ENCODE assay signal across 32 cellular contexts in the genomic region with DNA sequence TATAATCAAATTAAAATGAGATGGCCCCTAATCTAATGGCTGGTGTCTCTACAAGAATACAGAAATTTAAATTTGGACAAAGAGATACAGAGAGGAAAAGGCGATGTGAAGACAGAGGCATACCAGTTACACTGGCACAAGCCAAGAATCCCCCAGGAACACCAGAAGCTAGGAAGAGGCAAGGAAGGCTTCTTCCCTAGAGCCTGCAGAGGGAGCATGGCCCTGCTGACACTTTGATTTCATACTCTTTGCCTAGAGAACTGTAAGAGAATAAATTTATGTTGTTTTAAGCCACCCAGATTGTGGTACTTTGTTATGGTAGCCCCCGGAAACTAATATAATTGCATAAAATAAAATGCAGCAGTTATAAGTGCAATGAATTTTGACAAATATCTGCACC.
"Had no signal": no experiment of that assay in that cellular context is flagged by ENCODE, and none has a peak within 500 bp of the region (broad histone marks: within the 10 kb centered on the region; RNA-seq: fewer than 3 reads in every experiment).

No MANE protein-coding gene starts in this region.

- H3K4me3 ChIP-seq: body of pancreas, esophagus squamous epithelium, gastroesophageal sphincter had no signal

- H3K4me1 ChIP-seq: body of pancreas, esophagus squamous epithelium, gastroesophageal sphincter had no signal

- H3K36me3 Mint-ChIP-seq: activated CD4-positive, alpha-beta memory T cell treated with anti-CD3 and anti-CD28 coated beads for 36 hours; activated naive CD4-positive, alpha-beta T cell treated with anti-CD3 and anti-CD28 coated beads, Interleukin-2, amount 10 ng/mL, durations not matched to agents 7 days and 5 days; activated naive CD4-positive, alpha-beta T cell treated with anti-CD3 and anti-CD28 coated beads, Interleukin-2, amount 50 U/mL, for 72 hours; activated naive CD8-positive, alpha-beta T cell treated with anti-CD3 and anti-CD28 coated beads, Interleukin-2, amount 10 ng/mL, durations not matched to agents 7 days and 5 days had no signal

- H3K27me3 Mint-ChIP-seq: activated CD4-positive, alpha-beta memory T cell treated with anti-CD3 and anti-CD28 coated beads for 36 hours; activated CD4-positive, alpha-beta T cell treated with anti-CD3 and anti-CD28 coated beads for 36 hours; activated CD4-positive, alpha-beta T cell treated with anti-CD3 and anti-CD28 coated beads, Interleukin-2, amount 10 ng/mL, durations not matched to agents 24 days and 14 days; activated naive CD4-positive, alpha-beta T cell treated with anti-CD3 and anti-CD28 coated beads, Interleukin-2, amount 10 ng/mL, durations not matched to agents 7 days and 5 days; activated naive CD8-positive, alpha-beta T cell treated with anti-CD3 and anti-CD28 coated beads, Interleukin-2, amount 10 ng/mL, durations not matched to agents 7 days and 5 days; activated T-cell treated with anti-CD3 and anti-CD28 coated beads, Interleukin-2, amount 50 U/mL, for 24 hours; effector memory CD8-positive, alpha-beta T cell; T-helper 17 cell had no signal

- H3K27ac ChIP-seq: body of pancreas, epithelial cell of prostate, esophagus squamous epithelium, gastroesophageal sphincter, WERI-Rb-1 had no signal

- H3K4me1 Mint-ChIP-seq: activated CD4-positive, alpha-beta T cell treated with anti-CD3 and anti-CD28 coated beads for 36 hours; activated CD4-positive, alpha-beta T cell treated with anti-CD3 and anti-CD28 coated beads, Interleukin-2, amount 10 ng/mL, durations not matched to agents 24 days and 14 days; activated naive CD4-positive, alpha-beta T cell treated with anti-CD3 and anti-CD28 coated beads, Interleukin-2, amount 10 ng/mL, durations not matched to agents 7 days and 5 days; activated naive CD8-positive, alpha-beta T cell treated with anti-CD3 and anti-CD28 coated beads, Interleukin-2, amount 10 ng/mL, durations not matched to agents 7 days and 5 days; T-helper 17 cell had no signal

- H3K27me3 ChIP-seq: body of pancreas, esophagus squamous epithelium, gastroesophageal sphincter had no signal

- H3K9me3 Mint-ChIP-seq: activated CD4-positive, alpha-beta memory T cell treated with anti-CD3 and anti-CD28 coated beads for 36 hours; activated CD4-positive, alpha-beta T cell treated with anti-CD3 and anti-CD28 coated beads, Interleukin-2, amount 10 ng/mL, durations not matched to agents 24 days and 14 days; activated T-cell treated with anti-CD3 and anti-CD28 coated beads, Interleukin-2, amount 50 U/mL, for 24 hours had no signal

- H3K4me3 Mint-ChIP-seq: activated CD4-positive, alpha-beta memory T cell treated with anti-CD3 and anti-CD28 coated beads for 36 hours; activated CD4-positive, alpha-beta T cell treated with anti-CD3 and anti-CD28 coated beads for 36 hours; activated CD4-positive, alpha-beta T cell treated with anti-CD3 and anti-CD28 coated beads, Interleukin-2, amount 10 ng/mL, durations not matched to agents 24 days and 14 days; activated CD8-positive, alpha-beta T cell treated with anti-CD3 and anti-CD28 coated beads, Interleukin-2, amount 10 ng/mL, durations not matched to agents 7 days and 5 days; activated naive CD4-positive, alpha-beta T cell treated with anti-CD3 and anti-CD28 coated beads, Interleukin-2, amount 10 ng/mL, durations not matched to agents 7 days and 5 days; activated naive CD8-positive, alpha-beta T cell treated with anti-CD3 and anti-CD28 coated beads, Interleukin-2, amount 10 ng/mL, durations not matched to agents 7 days and 5 days; activated T-cell treated with anti-CD3 and anti-CD28 coated beads, Interleukin-2, amount 50 U/mL, for 24 hours; activated T-cell treated with anti-CD3 and anti-CD28 coated beads, Interleukin-2, amount 50 U/mL, for 72 hours; effector memory CD8-positive, alpha-beta T cell; T-helper 17 cell; T-helper 2 cell treated with Interferon-gamma antibody and Interleukin-4, amounts not matched to agents 5 μg/mL and 100 μg/mL, for 36 hours had no signal

- H3K27ac Mint-ChIP-seq: activated CD4-positive, alpha-beta memory T cell treated with anti-CD3 and anti-CD28 coated beads for 36 hours; activated CD4-positive, alpha-beta T cell treated with anti-CD3 and anti-CD28 coated beads for 36 hours; activated CD4-positive, alpha-beta T cell treated with anti-CD3 and anti-CD28 coated beads, Interleukin-2, amount 10 ng/mL, durations not matched to agents 24 days and 14 days; activated CD8-positive, alpha-beta T cell treated with anti-CD3 and anti-CD28 coated beads, Interleukin-2, amount 10 ng/mL, durations not matched to agents 7 days and 5 days; activated naive CD4-positive, alpha-beta T cell treated with anti-CD3 and anti-CD28 coated beads, Interleukin-2, amount 10 ng/mL, durations not matched to agents 7 days and 5 days; activated naive CD4-positive, alpha-beta T cell treated with anti-CD3 and anti-CD28 coated beads, Interleukin-2, amount 50 U/mL, for 72 hours; activated naive CD8-positive, alpha-beta T cell treated with anti-CD3 and anti-CD28 coated beads, Interleukin-2, amount 10 ng/mL, durations not matched to agents 7 days and 5 days; activated T-cell treated with anti-CD3 and anti-CD28 coated beads, Interleukin-2, amount 50 U/mL, for 24 hours; activated T-cell treated with anti-CD3 and anti-CD28 coated beads, Interleukin-2, amount 50 U/mL, for 72 hours; effector memory CD8-positive, alpha-beta T cell; T-helper 17 cell; T-helper 2 cell treated with Interferon-gamma antibody and Interleukin-4, amounts not matched to agents 5 μg/mL and 100 μg/mL, for 36 hours had no signal

- ATAC-seq: activated CD4-positive, alpha-beta T cell treated with anti-CD3 and anti-CD28 coated beads for 36 hours; activated CD8-positive, alpha-beta T cell treated with anti-CD3 and anti-CD28 coated beads, Interleukin-2, amount 10 ng/mL, durations not matched to agents 7 days and 5 days; activated naive CD4-positive, alpha-beta T cell treated with anti-CD3 and anti-CD28 coated beads, Interleukin-2, amount 50 U/mL, for 72 hours; activated T-cell treated with anti-CD3 and anti-CD28 coated beads, Interleukin-2, amount 50 U/mL, for 72 hours; body of pancreas; effector memory CD8-positive, alpha-beta T cell; gastroesophageal sphincter; T-helper 17 cell had no signal

- H3K36me3 ChIP-seq: esophagus squamous epithelium, gastroesophageal sphincter, WERI-Rb-1 had no signal

- H3K9me3 ChIP-seq: body of pancreas, esophagus squamous epithelium, gastroesophageal sphincter had no signal

- DNase-seq: activated CD4-positive, alpha-beta memory T cell treated with anti-CD3 and anti-CD28 coated beads for 36 hours; activated CD4-positive, alpha-beta T cell treated with anti-CD3 and anti-CD28 coated beads for 36 hours; activated CD4-positive, alpha-beta T cell treated with anti-CD3 and anti-CD28 coated beads, Interleukin-2, amount 10 ng/mL, durations not matched to agents 24 days and 14 days; activated CD4-positive, CD25-positive, alpha-beta regulatory T cell; activated CD4-positive, CD25-positive, alpha-beta regulatory T cell treated with anti-CD3 and anti-CD28 coated beads, Interleukin-2, amount 50 U/mL, for 72 hours; activated CD8-positive, alpha-beta memory T cell treated with anti-CD3 and anti-CD28 coated beads, Interleukin-2, amount 50 U/mL, for 48 hours; activated CD8-positive, alpha-beta T cell treated with anti-CD3 and anti-CD28 coated beads, Interleukin-2, amount 10 ng/mL, durations not matched to agents 7 days and 5 days; activated gamma-delta T cell; activated naive CD4-positive, alpha-beta T cell; activated naive CD4-positive, alpha-beta T cell treated with anti-CD3 and anti-CD28 coated beads, Interleukin-2, amount 10 ng/mL, durations not matched to agents 7 days and 5 days; activated naive CD8-positive, alpha-beta T cell treated with anti-CD3 and anti-CD28 coated beads, Interleukin-2, amount 10 ng/mL, durations not matched to agents 7 days and 5 days; activated T-cell treated with anti-CD3 and anti-CD28 coated beads for 4 hours; activated T-cell treated with anti-CD3 and anti-CD28 coated beads, Interleukin-2, amount 50 U/mL, for 24 hours; activated T-cell treated with anti-CD3 and anti-CD28 coated beads, Interleukin-2, amount 50 U/mL, for 72 hours; aorta; body of pancreas; caudate nucleus; cortex of kidney; dermis blood vessel endothelial cell; effector CD4-positive, alpha-beta T cell; effector memory CD8-positive, alpha-beta T cell; esophagus squamous epithelium; foreskin melanocyte; head of caudate nucleus; hippocampal formation; T-helper 17 cell; T1000; WERI-Rb-1 had no signal
